ENCODE assay signal across 19 cellular contexts in genomic region chr16:78375055-78375679, GRCh38.
"Had no signal": no experiment of that assay in that cellular context is flagged by ENCODE, and none has a peak within 500 bp of the region (broad histone marks: within the 10 kb centered on the region; RNA-seq: fewer than 3 reads in every experiment).

No MANE protein-coding gene starts in this region.

- H3K36me3 ChIP-seq: cardiac muscle cell, gastrocnemius medialis, heart right ventricle, neural progenitor cell, ovary, tibial nerve had no signal

- H3K9ac ChIP-seq: neural progenitor cell had no signal

- FAIRE-seq: endometrium had no signal

- H3K4me3 ChIP-seq: cardiac muscle cell, gastrocnemius medialis, heart right ventricle, neural progenitor cell, ovary, smooth muscle cell, tibial nerve had no signal

- DNase-seq: effector memory CD4-positive, alpha-beta T cell; gastrocnemius medialis; hypothalamus; islet precursor cell; nucleus accumbens; stimulated activated CD4-positive, alpha-beta T cell treated with anti-CD3 and anti-CD28 coated beads, Interleukin-2, amount 100 ng/mL, for 48 hours; stimulated activated CD8-positive, alpha-beta memory T cell treated with anti-CD3 and anti-CD28 coated beads, Interleukin-4, amount 100 ng/mL, for 48 hours; stimulated activated naive CD8-positive, alpha-beta T cell treated with anti-CD3 and anti-CD28 coated beads, Interleukin-15, Interleukin-2, amounts not matched to agents 100 U/mL and 50 U/mL, for 24 hours had no signal

- H2AFZ ChIP-seq: neural progenitor cell had no signal

- ATAC-seq: esophagus mucosa; gastrocnemius medialis; natural killer cell treated with Interleukin-12 subunit alpha and Interleukin-12 subunit beta and Interleukin-15 and Interleukin-18, amount 100 ng/mL, for 72 hours; sciatic nerve; stimulated activated effector memory CD8-positive, alpha-beta T cell treated with anti-CD3 and anti-CD28 coated beads, Interleukin-12 subunit alpha, Interleukin-12 subunit beta, amount 100 ng/mL, for 72 hours; stimulated activated naive CD8-positive, alpha-beta T cell treated with anti-CD3 and anti-CD28 coated beads, Interleukin-15, Interleukin-2, amounts not matched to agents 100 U/mL and 50 U/mL, for 24 hours had no signal

- H3K4me2 ChIP-seq: neural progenitor cell, smooth muscle cell had no signal

- H3K4me1 ChIP-seq: heart right ventricle, tibial nerve had no signal

- H3K27me3 ChIP-seq: cardiac muscle cell, gastrocnemius medialis, heart right ventricle, neural progenitor cell, ovary, tibial nerve had no signal

- H3K9me3 ChIP-seq: gastrocnemius medialis, ovary had no signal

- H3K27ac ChIP-seq: cardiac muscle cell, heart right ventricle, neural progenitor cell, ovary, tibial nerve had no signal
